Comparison of ENCODE assay signal across 7 cellular contexts in genomic region chr10:43137971-43138756, GRCh38. TPM values are rescaled to one million over a fixed set of nuclear protein-coding genes. Genes with fewer than 3 reads are reported as not detected.
DNase-seq lines count a peak whose midpoint lies in the region; ATAC-seq and TF ChIP-seq lines count a peak whose summit lies in the region.

Gene CSGALNACT2, plus strand, starts transcription at chr10:43138445. Its CDS starts 16,705 bp downstream, at chr10:43155150.

- H3K9me3 ChIP-seq in body of pancreas (no peaks in the 10 kb centered on the region), gastrocnemius medialis (no peaks in the 10 kb centered on the region)

- WGBS in body of pancreas, 2 donors = 0% methylated on average over 5 to 91 of the region's 95 CpGs

- in situ Hi-C loops in gastrocnemius medialis (cut with MboI; ENCODE audit: low sequenced_read_pairs in 4 of 4) = no loop called here

- H3K4me1 ChIP-seq in body of pancreas (peaks cover 17% of the 10 kb centered on the region), gastrocnemius medialis (peaks cover 11 to 17% of the 10 kb centered on the region in 2 donors)

- TF ChIP-seq POLR2A in body of pancreas (IDR thresholded peaks at IDR 0.05) = peak; percentile 66 to 68 (median 68)
- peak; percentile 90 to 94 for TF ChIP-seq POLR2A in gastrocnemius medialis (IDR thresholded peaks at IDR 0.05)

- peak in 1 of 7 experiments; percentile 6 for TF ChIP-seq CTCF in body of pancreas (IDR thresholded peaks at IDR 0.05)
- peak in 1 of 5 experiments; percentile 2 for TF ChIP-seq CTCF in gastrocnemius medialis (IDR thresholded peaks at IDR 0.05 in 4 of 5, conservative IDR thresholded peaks at IDR 0.05 in 1 of 5)

- DNase-seq in NCI-H2029 (lab: John Stamatoyannopoulos, UW) (peak; percentile 49), UCSD-AML1 (lab: John Stamatoyannopoulos, UW; ENCODE audit: unreplicated experiment) (peak; percentile 89), body of pancreas (peak; percentile 80 to 90 (median 84)), gastrocnemius medialis (peak; percentile 54 to 75)

- intact Hi-C loops in body of pancreas (cut with DNase I) = no loop called here
- intact Hi-C loops in gastrocnemius medialis (cut with DNase I; ENCODE audit: low total_unique reads) = loop anchor here (5.0 kb wide), 1 partner anchor 501 kb away; the partner anchor contains the start of gene ZNF33B

- ATAC-seq in GM18508 (IDR thresholded peaks at IDR 0.05; ENCODE audit: insufficient read depth, unreplicated experiment) = peak; percentile 23
- ATAC-seq in HG02970 (IDR thresholded peaks at IDR 0.05; ENCODE audit: low FRiP score, unreplicated experiment) = peak; percentile 69
- ATAC-seq in body of pancreas = peak; percentile 92
- peak; percentile 92 to 94 for ATAC-seq in gastrocnemius medialis

- no peaks in the 10 kb centered on the region for H3K36me3 ChIP-seq in body of pancreas (replicated peaks in 1 of 2; ENCODE audit: insufficient read depth in 1 of 2, low read depth in 2 of 2)
- H3K36me3 ChIP-seq in gastrocnemius medialis = no peaks in the 10 kb centered on the region

- H3K27me3 ChIP-seq in body of pancreas (no peaks in the 10 kb centered on the region), gastrocnemius medialis (no peaks in the 10 kb centered on the region)

- peak within 1 kb of the TSS; percentile 58 to 60 for H3K4me3 ChIP-seq in body of pancreas
- H3K4me3 ChIP-seq in iPS-11a (ENCODE audit: low read depth, low read length) = peak within 1 kb of the TSS; percentile 63
- H3K4me3 ChIP-seq in gastrocnemius medialis = peak within 1 kb of the TSS; percentile 74 to 97 (median 83)

- H3K27ac ChIP-seq in body of pancreas (peak within 1 kb of the TSS; percentile 69 to 87 (median 82)), gastrocnemius medialis (peak within 1 kb of the TSS; percentile 76 to 89 (median 86))

RNA-seq across cellular contexts. Expression of gene CSGALNACT2, which starts in this region (rescaled TPM):
- 1 to 10 TPM; 6.9 to 9.6 TPM for total RNA-seq in body of pancreas
- total RNA-seq in gastrocnemius medialis = 10 to 100 TPM; 12.3 to 17.3 (median 14.1) TPM

Comparison
In these comparisons a context has a peak if more than half of its experiments do, and no peak if none do; other contexts are left out.
1. Peak in every context shown above with its lines: DNase-seq, ATAC-seq, H3K4me3 ChIP-seq and H3K27ac ChIP-seq.
2. ATAC-seq: peak in every context shown above with its lines; median percentile 93 in gastrocnemius medialis; 92 in body of pancreas; 69 in HG02970; 23 in GM18508.